16 cellular contexts compared by ENCODE assay signal in genomic region chr7:5667391-5667790, GRCh38.
DNase-seq lines count a peak whose midpoint lies in the region; ATAC-seq and TF ChIP-seq lines count a peak whose summit lies in the region.
"Had no signal": no experiment of that assay in that cellular context is flagged by ENCODE, and none has a peak within 500 bp of the region (broad histone marks: within the 10 kb centered on the region; RNA-seq: fewer than 3 reads in every experiment).

No MANE protein-coding gene starts in this region.

- ATAC-seq in heart right ventricle (peak in 5 of 8 donors; percentile 33 to 51 (median 41)), Right ventricle myocardium inferior (no peak), left lobe of liver (peak; percentile 15)

- WGBS in heart right ventricle, 2 donors: 10 to 13% methylated on average over 1 of the region's 1 CpG

- TF ChIP-seq POLR2A in vagina (IDR thresholded peaks at IDR 0.05): no peak

- H3K9me3 Mint-ChIP-seq in activated T-helper 2 cell treated with anti-CD3 and anti-CD28 coated beads, Interferon-gamma antibody, Interleukin-2, Interleukin-4, amounts not matched to agents 10 μg/mL and 5 μg/mL and 100 μg/mL, durations not matched to agents 14 hours and 24 hours and 36 hours: no peaks in the 10 kb centered on the region
- H3K9me3 Mint-ChIP-seq: HFFc6, mesothelial cell of epicardium had no signal

- no peak overlapping the region for H3K4me3 ChIP-seq in heart right ventricle
- H3K4me3 ChIP-seq in vagina: no peak overlapping the region
- H3K4me3 ChIP-seq: tibial artery had no signal

- H3K36me3 ChIP-seq in heart right ventricle (peaks cover 0 to 35% (median 0%) of the 10 kb centered on the region in 9 donors), vagina (no peaks in the 10 kb centered on the region)

- intact Hi-C loops in heart right ventricle (cut with DNase I) (loop anchor here in 5 of 10 donors (5.0 kb wide), 2 partner anchors 35 to 175 kb away; no protein-coding TSS in a partner anchor), Right ventricle myocardium inferior (cut with DNase I) (loop anchor here (5.0 kb wide), 2 partner anchors 35 to 170 kb away; no protein-coding TSS in a partner anchor), vagina (cut with DNase I) (no loop called here)
- intact Hi-C loops in activated T-helper 2 cell treated with anti-CD3 and anti-CD28 coated beads, Interferon-gamma antibody, Interleukin-2, Interleukin-4, amounts not matched to agents 10 μg/mL and 5 μg/mL and 100 μg/mL, durations not matched to agents 14 hours and 24 hours and 36 hours (cut with micrococcal nuclease): no loop called here

- TF ChIP-seq CTCF in heart right ventricle (IDR thresholded peaks at IDR 0.05): no peak
- no peak for TF ChIP-seq CTCF in vagina (IDR thresholded peaks at IDR 0.05)

- peaks cover 14% of the 10 kb centered on the region for H3K4me1 Mint-ChIP-seq in activated T-helper 2 cell treated with anti-CD3 and anti-CD28 coated beads, Interferon-gamma antibody, Interleukin-2, Interleukin-4, amounts not matched to agents 10 μg/mL and 5 μg/mL and 100 μg/mL, durations not matched to agents 14 hours and 24 hours and 36 hours (ENCODE audit: low read depth)

- H3K36me3 Mint-ChIP-seq in activated T-helper 2 cell treated with anti-CD3 and anti-CD28 coated beads, Interferon-gamma antibody, Interleukin-2, Interleukin-4, amounts not matched to agents 10 μg/mL and 5 μg/mL and 100 μg/mL, durations not matched to agents 14 hours and 24 hours and 36 hours (ENCODE audit: low read depth): peaks cover 25% of the 10 kb centered on the region

- H3K27me3 ChIP-seq in heart right ventricle (no peaks in the 10 kb centered on the region), vagina (no peaks in the 10 kb centered on the region)
- H3K27me3 ChIP-seq: tibial artery had no signal

- no peak for DNase-seq in heart right ventricle
- DNase-seq in Right ventricle myocardium inferior (ENCODE audit: missing footprints): no peak
- DNase-seq in activated T-helper 2 cell treated with anti-CD3 and anti-CD28 coated beads, Interferon-gamma antibody, Interleukin-2, Interleukin-4, amounts not matched to agents 10 μg/mL and 5 μg/mL and 100 μg/mL, durations not matched to agents 14 hours and 24 hours and 36 hours (ENCODE audit: low spot score): no peak
- no peak for DNase-seq in left lobe of liver (ENCODE audit: low spot score)
- DNase-seq in vagina (ENCODE audit: extremely low spot score in 2 of 2): no peak
- DNase-seq in NCI-H1092 (lab: John Stamatoyannopoulos, UW): no peak
- DNase-seq in NCI-H1930 (lab: John Stamatoyannopoulos, UW): no peak
- DNase-seq in KG1 (lab: John Stamatoyannopoulos, UW): no peak
- DNase-seq: activated CD4-positive, alpha-beta T cell treated with anti-CD3 and anti-CD28 coated beads, Interleukin-2, amount 50 U/mL, for 4 hours; activated effector memory CD4-positive, alpha-beta T cell treated with anti-CD3 and anti-CD28 coated beads, Interleukin-2, amount 50 U/mL, for 16 hours; central memory CD4-positive, alpha-beta T cell; erythroblast; HFFc6; MM.1S; tibial artery had no signal

- H3K27ac Mint-ChIP-seq in activated T-helper 2 cell treated with anti-CD3 and anti-CD28 coated beads, Interferon-gamma antibody, Interleukin-2, Interleukin-4, amounts not matched to agents 10 μg/mL and 5 μg/mL and 100 μg/mL, durations not matched to agents 14 hours and 24 hours and 36 hours: peak overlapping the region; percentile 52
- H3K27ac Mint-ChIP-seq: HFFc6, mesothelial cell of epicardium had no signal

- H3K27me3 Mint-ChIP-seq in activated T-helper 2 cell treated with anti-CD3 and anti-CD28 coated beads, Interferon-gamma antibody, Interleukin-2, Interleukin-4, amounts not matched to agents 10 μg/mL and 5 μg/mL and 100 μg/mL, durations not matched to agents 14 hours and 24 hours and 36 hours (ENCODE audit: low read depth): no peaks in the 10 kb centered on the region

- H3K4me3 Mint-ChIP-seq in activated T-helper 2 cell treated with anti-CD3 and anti-CD28 coated beads, Interferon-gamma antibody, Interleukin-2, Interleukin-4, amounts not matched to agents 10 μg/mL and 5 μg/mL and 100 μg/mL, durations not matched to agents 14 hours and 24 hours and 36 hours (ENCODE audit: low read depth): no peak overlapping the region
- H3K4me3 Mint-ChIP-seq: HFFc6, mesothelial cell of epicardium had no signal

- no peaks in the 10 kb centered on the region for H3K9me3 ChIP-seq in heart right ventricle
- H3K9me3 ChIP-seq in vagina: no peaks in the 10 kb centered on the region
- H3K9me3 ChIP-seq: tibial artery had no signal

- H3K4me1 ChIP-seq in heart right ventricle: peaks cover 3 to 73% (median 21%) of the 10 kb centered on the region in 9 donors
- H3K4me1 ChIP-seq in vagina: peaks cover 25% of the 10 kb centered on the region

- H3K27ac ChIP-seq in heart right ventricle (peak overlapping the region in 2 of 10 donors; percentile 24 to 37), vagina (peak overlapping the region; percentile 27)
- H3K27ac ChIP-seq: tibial artery had no signal
